In genomic region chr7:99562832-99563231, GRCh38 we compare ENCODE assay signal across 1 cellular context.
A peak's percentile ranks its signal among the peaks of the same experiment; 100 is the strongest.
TF ChIP-seq lines count a peak whose summit lies in the region.

No MANE protein-coding gene starts in this region.

TF ChIP-seq in HEK293, 187 proteins besides CTCF, POLR2A, EP300 and RAD21 (continued from another document and continues in another):
- TF ChIP-seq ZNF174 (tag by site-specific recombination; IDR thresholded peaks at IDR 0.05) (no peak), ZNF416 (tag by site-specific recombination; IDR thresholded peaks at IDR 0.05) (no peak), ZNF624 (tag by site-specific recombination; IDR thresholded peaks at IDR 0.05) (no peak), ZBTB44 (tag by site-specific recombination; IDR thresholded peaks at IDR 0.05) (no peak), GLI4 (tag by site-specific recombination; IDR thresholded peaks at IDR 0.05) (no peak), ZNF473 (tag by site-specific recombination; IDR thresholded peaks at IDR 0.05) (no peak), ZBTB21 (tag by site-specific recombination; IDR thresholded peaks at IDR 0.05) (peak; percentile 87), BCL11A (tag by site-specific recombination; IDR thresholded peaks at IDR 0.05; ENCODE audit: low read depth) (no peak), ZXDB (tag by site-specific recombination; IDR thresholded peaks at IDR 0.05) (no peak), ZNF518A (tag by site-specific recombination; conservative IDR thresholded peaks at IDR 0.05; ENCODE audit: low read depth) (no peak; the same call in 1 of the 2 replicates), ZNF354C (tag by site-specific recombination; IDR thresholded peaks at IDR 0.05; ENCODE audit: borderline replicate concordance, low read depth) (no peak), ZSCAN30 (tag by site-specific recombination; IDR thresholded peaks at IDR 0.05) (no peak), ZNF600 (tag by site-specific recombination; IDR thresholded peaks at IDR 0.05) (0 out of 2 replicates have a peak, but pooled peaks have one; percentile 34), PRDM10 (tag by site-specific recombination; IDR thresholded peaks at IDR 0.05) (peak; percentile 54), ZNF169 (tag by site-specific recombination; IDR thresholded peaks at IDR 0.05) (no peak), ZSCAN5A (tag by site-specific recombination; IDR thresholded peaks at IDR 0.05) (no peak), ZFHX2 (tag by site-specific recombination; conservative IDR thresholded peaks at IDR 0.05) (peak; percentile 49), ZNF214 (tag by site-specific recombination; IDR thresholded peaks at IDR 0.05; ENCODE audit: borderline replicate concordance) (no peak), ZNF544 (tag by site-specific recombination; IDR thresholded peaks at IDR 0.05) (no peak), ZBTB48 (tag by site-specific recombination; IDR thresholded peaks at IDR 0.05) (no peak), EGR2 (tag by site-specific recombination; IDR thresholded peaks at IDR 0.05; ENCODE audit: low read depth) (peak; percentile 42; the same call in 1 of the 2 replicates), ZNF146 (tag by site-specific recombination; IDR thresholded peaks at IDR 0.05) (no peak), ZNF571 (tag by site-specific recombination; IDR thresholded peaks at IDR 0.05) (no peak), ZNF623 (tag by site-specific recombination; IDR thresholded peaks at IDR 0.05) (no peak), ZNF274 (IDR thresholded peaks at IDR 0.05; ENCODE audit: low read length) (no peak), ZNF274 (tag by site-specific recombination; IDR thresholded peaks at IDR 0.05; ENCODE audit: borderline replicate concordance) (no peak), ZBTB11 (tag by site-specific recombination; conservative IDR thresholded peaks at IDR 0.05; ENCODE audit: low read depth) (no peak), ZNF19 (tag by site-specific recombination; IDR thresholded peaks at IDR 0.05; ENCODE audit: low read depth) (no peak), ZBTB26 (tag by site-specific recombination; optimal IDR thresholded peaks at IDR 0.05) (no peak), ZNF670 (tag by site-specific recombination; IDR thresholded peaks at IDR 0.05; ENCODE audit: low read depth) (no peak), KLF8 (tag by site-specific recombination; IDR thresholded peaks at IDR 0.05) (peak; percentile 81), ATF2 (tag by site-specific recombination; IDR thresholded peaks at IDR 0.05; ENCODE audit: low read depth) (no peak), PRDM6 (tag by site-specific recombination; IDR thresholded peaks at IDR 0.05) (no peak), ZNF513 (tag by site-specific recombination; IDR thresholded peaks at IDR 0.05) (no peak), ZNF664 (tag by site-specific recombination; IDR thresholded peaks at IDR 0.05) (no peak), ZNF530 (tag by site-specific recombination; IDR thresholded peaks at IDR 0.05; ENCODE audit: low read depth) (no peak), WT1 (tag by site-specific recombination; IDR thresholded peaks at IDR 0.05) (no peak), ZNF48 (tag by site-specific recombination; IDR thresholded peaks at IDR 0.05) (no peak), ZNF133 (tag by site-specific recombination; IDR thresholded peaks at IDR 0.05) (no peak), ZNF626 (tag by site-specific recombination; IDR thresholded peaks at IDR 0.05) (no peak), SP7 (tag by site-specific recombination; IDR thresholded peaks at IDR 0.05) (peak; percentile 95)
